9 cellular contexts compared by ENCODE assay signal in the genomic region with DNA sequence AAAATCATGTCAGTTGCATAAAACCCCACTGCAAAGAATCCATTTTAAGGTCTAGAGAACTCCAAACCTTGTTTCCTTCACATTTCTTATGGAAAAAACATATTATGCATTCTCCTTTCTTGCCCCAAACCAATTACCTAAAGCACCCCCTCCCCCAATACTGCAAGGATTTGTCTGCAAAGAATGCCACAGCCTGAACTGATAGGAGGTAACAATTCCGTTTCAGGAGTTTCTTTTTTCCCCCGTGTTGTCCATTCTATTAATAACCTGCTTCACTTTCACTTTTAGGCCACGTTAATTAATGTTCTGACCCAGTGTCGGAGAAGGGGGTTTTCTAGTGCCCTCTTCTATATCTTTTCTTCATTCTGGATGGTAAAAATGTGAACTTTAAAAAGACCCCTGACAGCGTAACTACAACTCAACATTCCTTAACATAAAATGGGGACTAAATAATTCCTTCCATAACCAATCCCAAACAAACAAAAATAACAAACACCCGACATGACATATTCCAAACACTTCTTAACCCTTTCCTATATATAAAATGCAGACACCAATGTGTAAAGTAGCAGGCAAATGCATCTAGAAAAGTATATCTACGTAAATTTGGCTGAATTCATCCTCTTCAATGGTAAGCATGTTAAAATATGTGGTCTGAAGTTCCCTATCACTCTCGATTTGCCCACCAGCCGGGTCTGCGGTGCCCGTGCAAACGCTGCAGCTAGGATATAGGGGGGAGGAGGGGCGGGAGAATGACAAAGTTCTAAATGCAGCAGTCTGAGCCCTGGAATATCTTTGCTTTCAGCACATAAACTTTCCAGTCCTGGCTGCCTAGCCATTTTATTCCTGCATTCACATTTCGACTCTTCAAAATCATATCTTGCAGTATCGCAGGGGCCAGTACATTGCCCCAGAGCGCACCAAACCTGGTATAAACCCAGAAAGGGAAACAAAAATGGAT. TPM values are rescaled to one million over a fixed set of nuclear protein-coding genes. Genes with fewer than 3 reads are reported as not detected.
DNase-seq lines count a peak whose midpoint lies in the region; ATAC-seq and TF ChIP-seq lines count a peak whose summit lies in the region.
"Had no signal": no experiment of that assay in that cellular context is flagged by ENCODE, and none has a peak within 500 bp of the region (broad histone marks: within the 10 kb centered on the region; RNA-seq: fewer than 3 reads in every experiment).

No MANE protein-coding gene starts in this region.

- H3K4me3 Mint-ChIP-seq in activated CD8-positive, alpha-beta memory T cell treated with anti-CD3 and anti-CD28 coated beads, Interleukin-2, amount 10 ng/mL, durations not matched to agents 7 days and 5 days, result peak overlapping the region; percentile 69
- H3K4me3 Mint-ChIP-seq in T-helper 17 cell, result peak overlapping the region; percentile 87

- CTCF ChIA-PET in activated CD8-positive, alpha-beta memory T cell treated with anti-CD3 and anti-CD28 coated beads, Interleukin-2, amount 10 ng/mL, durations not matched to agents 7 days and 5 days (lab: Charles Lee), result no interaction called here

- peaks cover 0 to 68% (median 45%) of the 10 kb centered on the region in 4 donors for H3K4me1 ChIP-seq in tibial artery

- no peaks in the 10 kb centered on the region for H3K9me3 Mint-ChIP-seq in activated CD8-positive, alpha-beta memory T cell treated with anti-CD3 and anti-CD28 coated beads, Interleukin-2, amount 10 ng/mL, durations not matched to agents 7 days and 5 days (ENCODE audit: low read depth)

- H3K9me3 ChIP-seq in T-helper 17 cell (ENCODE audit: control insufficient read depth, low read length, poor library complexity, severe bottlenecking), result peaks cover 18% of the 10 kb centered on the region
- H3K9me3 ChIP-seq in tibial artery, result peaks cover 0 to 5% (median 0%) of the 10 kb centered on the region in 3 donors

- H3K36me3 Mint-ChIP-seq in activated CD8-positive, alpha-beta memory T cell treated with anti-CD3 and anti-CD28 coated beads, Interleukin-2, amount 10 ng/mL, durations not matched to agents 7 days and 5 days, result peaks cover 19% of the 10 kb centered on the region
- peaks cover 5% of the 10 kb centered on the region for H3K36me3 Mint-ChIP-seq in T-helper 17 cell (ENCODE audit: low read depth)

- H3K36me3 ChIP-seq in tibial artery, result no peaks in the 10 kb centered on the region

- H3K27me3 ChIP-seq in tibial artery, result peaks cover 4 to 88% of the 10 kb centered on the region in 2 donors

- H3K27ac ChIP-seq in tibial artery, result peak overlapping the region; percentile 86 to 90

- no peak for DNase-seq in activated CD8-positive, alpha-beta memory T cell treated with anti-CD3 and anti-CD28 coated beads, Interleukin-2, amount 10 ng/mL, durations not matched to agents 7 days and 5 days
- no peak for DNase-seq in activated CD8-positive, alpha-beta memory T cell treated with anti-CD3 and anti-CD28 coated beads for 24 hours
- DNase-seq in T-helper 17 cell (no peak), inferior parietal cortex (ENCODE audit: extremely low spot score) (peak; percentile 13), tibial artery (no peak), mucosa of gallbladder (ENCODE audit: low spot score) (no peak)
- no peak for DNase-seq in stimulated activated CD8-positive, alpha-beta memory T cell treated with anti-CD3 and anti-CD28 coated beads, Interleukin-4, amount 100 ng/mL, for 48 hours
- DNase-seq: DND-41 had no signal

- peak overlapping the region; percentile 84 for H3K27ac Mint-ChIP-seq in activated CD8-positive, alpha-beta memory T cell treated with anti-CD3 and anti-CD28 coated beads, Interleukin-2, amount 10 ng/mL, durations not matched to agents 7 days and 5 days
- peak overlapping the region; percentile 83 for H3K27ac Mint-ChIP-seq in T-helper 17 cell

- H3K4me3 ChIP-seq in tibial artery, result peak overlapping the region; percentile 56 to 69

- H3K4me1 Mint-ChIP-seq in activated CD8-positive, alpha-beta memory T cell treated with anti-CD3 and anti-CD28 coated beads, Interleukin-2, amount 10 ng/mL, durations not matched to agents 7 days and 5 days, result peaks cover 38% of the 10 kb centered on the region
- H3K4me1 Mint-ChIP-seq in T-helper 17 cell, result peaks cover 36% of the 10 kb centered on the region

- intact Hi-C loops in tibial artery (cut with DNase I; ENCODE audit: low total_unique reads), result loop anchor here (5.0 to 10.0 kb wide), 3 partner anchors 238 to 801 kb away; no protein-coding TSS in a partner anchor

- no peak for ATAC-seq in activated CD8-positive, alpha-beta memory T cell treated with anti-CD3 and anti-CD28 coated beads, Interleukin-2, amount 10 ng/mL, durations not matched to agents 7 days and 5 days
- ATAC-seq in T-helper 17 cell (no peak), GM21576 (IDR thresholded peaks at IDR 0.05; ENCODE audit: unreplicated experiment) (no peak)

- no peak for TF ChIP-seq CTCF in tibial artery (IDR thresholded peaks at IDR 0.05)

- H3K27me3 Mint-ChIP-seq in activated CD8-positive, alpha-beta memory T cell treated with anti-CD3 and anti-CD28 coated beads, Interleukin-2, amount 10 ng/mL, durations not matched to agents 7 days and 5 days, result peaks cover 86% of the 10 kb centered on the region
- peaks cover 76% of the 10 kb centered on the region for H3K27me3 Mint-ChIP-seq in T-helper 17 cell

RNA-seq across cellular contexts. Expression of a gene that starts 1.0 kb away (rescaled TPM):
- total RNA-seq in activated CD8-positive, alpha-beta memory T cell treated with anti-CD3 and anti-CD28 coated beads, Interleukin-2, amount 10 ng/mL, durations not matched to agents 7 days and 5 days, result 1 to 10 TPM in 1 of 2 experiments, under 1 TPM in 1; 0.26 to 1.7 TPM
- total RNA-seq in T-helper 17 cell (under 1 TPM in 1 of 2 donors, not detected in 1; 0.31 TPM), mucosa of gallbladder (6.4 TPM)
